8 cellular contexts compared by ENCODE assay signal in the genomic region with DNA sequence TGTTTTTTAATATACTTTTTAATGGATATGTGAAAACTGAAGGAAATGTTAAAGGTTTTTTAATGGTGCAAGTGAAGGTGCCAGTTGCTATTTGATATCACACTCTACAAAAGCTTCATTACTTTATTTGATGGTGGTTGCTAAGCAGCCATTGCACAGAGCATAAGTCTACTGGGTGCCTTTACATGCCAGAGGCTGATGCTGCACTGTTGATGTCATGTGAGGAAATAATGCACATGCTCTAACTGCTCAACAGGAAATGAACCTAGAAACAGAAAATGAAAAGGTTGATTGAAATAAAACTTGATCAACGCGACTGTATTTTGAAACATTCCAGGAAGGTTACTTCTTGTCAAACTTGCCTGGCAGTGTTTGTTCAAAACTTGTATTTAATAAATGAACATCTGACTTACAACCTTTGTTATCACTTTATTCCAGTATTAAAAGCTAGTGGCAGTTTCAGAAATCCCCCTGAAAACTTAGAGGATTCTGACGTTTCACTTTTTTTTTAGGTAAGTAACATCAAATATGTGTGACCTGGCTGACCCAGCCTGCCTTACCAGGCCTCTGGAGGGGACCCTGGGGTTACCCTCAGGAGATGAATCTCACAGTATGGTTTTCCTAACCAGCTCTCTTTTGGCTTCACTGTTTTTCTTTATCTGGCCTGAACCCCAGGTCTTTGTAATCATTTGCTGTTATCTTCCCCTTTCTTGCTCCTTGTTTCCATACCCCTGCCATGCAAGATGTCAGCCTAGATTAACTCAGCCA. TPM values are rescaled to one million over a fixed set of nuclear protein-coding genes. Genes with fewer than 3 reads are reported as not detected.
DNase-seq lines count a peak whose midpoint lies in the region; ATAC-seq and TF ChIP-seq lines count a peak whose summit lies in the region.

No MANE protein-coding gene starts in this region.

- H3K4me1 ChIP-seq in CD4-positive, alpha-beta memory T cell (ENCODE audit: insufficient read depth, low read length), result peaks cover 71% of the 10 kb centered on the region
- peaks cover 0 to 32% (median 24%) of the 10 kb centered on the region in 9 donors for H3K4me1 ChIP-seq in heart right ventricle

- intact Hi-C loops in CD4-positive, alpha-beta memory T cell (cut with micrococcal nuclease), result no loop called here
- intact Hi-C loops in heart right ventricle (cut with DNase I), result loop anchor here in 2 of 10 donors (5.0 kb wide), 2 partner anchors 93 to 103 kb away; no protein-coding TSS in a partner anchor

- peak overlapping the region; percentile 99 to 100 (median 99) for H3K27ac Mint-ChIP-seq in CD4-positive, alpha-beta memory T cell
- H3K27ac Mint-ChIP-seq in immature natural killer cell, result peak overlapping the region; percentile 12 to 100 (median 90)

- H3K9me3 Mint-ChIP-seq in CD4-positive, alpha-beta memory T cell, result peaks cover 0 to 2% (median 0%) of the 10 kb centered on the region in 8 donors
- H3K9me3 Mint-ChIP-seq in immature natural killer cell, result no peaks in the 10 kb centered on the region

- H3K4me1 Mint-ChIP-seq in CD4-positive, alpha-beta memory T cell, result peaks cover 30 to 75% (median 59%) of the 10 kb centered on the region in 4 donors
- H3K4me1 Mint-ChIP-seq in immature natural killer cell, result peaks cover 34 to 38% of the 10 kb centered on the region in 2 donors

- POLR2A ChIA-PET in CD4-positive, alpha-beta memory T cell (lab: Charles Lee; ENCODE audit: partially characterized antibody), result interaction anchor here (0.7 to 8.4 kb wide), 10 partner anchors 8 to 103 kb away, joined by 3 to 163 read pairs (median 4); partner anchors contain the start of genes CD3D, KMT2A and UBE4A

- H3K4me3 ChIP-seq in CD4-positive, alpha-beta memory T cell (ENCODE audit: low read length in 2 of 2), result peak overlapping the region in 1 of 2 donors; percentile 26
- no peak overlapping the region for H3K4me3 ChIP-seq in heart right ventricle

- H3K27me3 ChIP-seq in CD4-positive, alpha-beta memory T cell (ENCODE audit: insufficient read depth, low read length), result no peaks in the 10 kb centered on the region
- H3K27me3 ChIP-seq in heart right ventricle, result no peaks in the 10 kb centered on the region

- peaks cover 19% of the 10 kb centered on the region for H3K36me3 ChIP-seq in CD4-positive, alpha-beta memory T cell (ENCODE audit: insufficient read depth, low read length)
- H3K36me3 ChIP-seq in heart right ventricle, result peaks cover 0 to 60% (median 14%) of the 10 kb centered on the region in 9 donors

- 58 to 72% methylated on average over 3 of the region's 3 CpGs for WGBS in heart right ventricle, 2 donors

- peaks cover 14 to 42% of the 10 kb centered on the region in 2 donors for H3K36me3 Mint-ChIP-seq in CD4-positive, alpha-beta memory T cell
- H3K36me3 Mint-ChIP-seq in immature natural killer cell, result peaks cover 10 to 18% (median 13%) of the 10 kb centered on the region in 3 donors

- peak overlapping the region; percentile 53 to 99 (median 94) for H3K4me3 Mint-ChIP-seq in CD4-positive, alpha-beta memory T cell
- peak overlapping the region in 3 of 5 donors; percentile 11 to 91 (median 38) for H3K4me3 Mint-ChIP-seq in immature natural killer cell

- DNase-seq in CD4-positive, alpha-beta memory T cell, result peak; percentile 76 to 90 (median 86)
- DNase-seq in activated T-cell treated with anti-CD3 and anti-CD28 coated beads for 24 hours (ENCODE audit: low read depth) (peak; percentile 25), immature natural killer cell (peak in 2 of 3 donors; percentile 2 to 8), heart right ventricle (no peak), GOT3 (lab: John Stamatoyannopoulos, UW) (no peak), cerebellar nuclear complex (lab: John Stamatoyannopoulos, UW) (no peak), SHP77 treated with DMSO at 0.1 percent for 48 hours (lab: John Stamatoyannopoulos, UW) (no peak)

- no peaks in the 10 kb centered on the region for H3K27me3 Mint-ChIP-seq in CD4-positive, alpha-beta memory T cell
- H3K27me3 Mint-ChIP-seq in immature natural killer cell (ENCODE audit: low read depth in 3 of 3), result peaks cover 5 to 8% (median 6%) of the 10 kb centered on the region in 3 donors

- CTCF ChIA-PET in CD4-positive, alpha-beta memory T cell (lab: Charles Lee; ENCODE audit: partially characterized antibody), result interaction anchor here (0.6 to 2.1 kb wide), 6 partner anchors 12 to 104 kb away, joined by 3 to 10 read pairs (median 5); no protein-coding TSS in a partner anchor

- peak; percentile 50 for ATAC-seq in HG03175 (IDR thresholded peaks at IDR 0.05; ENCODE audit: unreplicated experiment)
- no peak for ATAC-seq in heart right ventricle

- TF ChIP-seq CTCF in heart right ventricle (IDR thresholded peaks at IDR 0.05), result no peak

- peak overlapping the region; percentile 82 for H3K27ac ChIP-seq in CD4-positive, alpha-beta memory T cell (ENCODE audit: low read depth, low read length)
- peak overlapping the region in 2 of 10 donors; percentile 6 to 94 for H3K27ac ChIP-seq in heart right ventricle

- H3K9me3 ChIP-seq in CD4-positive, alpha-beta memory T cell (ENCODE audit: control insufficient read depth in 1 of 2, low read length in 2 of 2), result no peaks in the 10 kb centered on the region
- no peaks in the 10 kb centered on the region for H3K9me3 ChIP-seq in heart right ventricle

RNA-seq across cellular contexts. Expression of gene ATP5MG, which starts 2.4 kb away (rescaled TPM):
- total RNA-seq in CD4-positive, alpha-beta memory T cell, result 100 to 1,000 TPM; 158 to 161 TPM
- 100 to 1,000 TPM; 595 to 704 TPM for polyA plus RNA-seq in CD4-positive, alpha-beta memory T cell
- polyA plus RNA-seq in immature natural killer cell, result 100 to 1,000 TPM; 448 to 825 (median 551) TPM
- 100 to 1,000 TPM; 482 to 777 (median 688) TPM for total RNA-seq in heart right ventricle
- polyA plus RNA-seq in heart right ventricle, result 100 to 1,000 TPM; 365 to 800 TPM

RNA-seq across cellular contexts. Expression of gene KMT2A, which starts 37.3 kb away (rescaled TPM):
- 100 to 1,000 TPM; 185 to 202 TPM for total RNA-seq in CD4-positive, alpha-beta memory T cell
- polyA plus RNA-seq in CD4-positive, alpha-beta memory T cell, result 10 to 100 TPM in 1 of 2 donors, 1 to 10 TPM in 1; 4.6 to 51.9 TPM
- 10 to 100 TPM in 1 of 3 donors, 1 to 10 TPM in 2; 3.2 to 22.5 (median 6.6) TPM for polyA plus RNA-seq in immature natural killer cell
- 10 to 100 TPM; 16.3 to 44.5 (median 38.9) TPM for total RNA-seq in heart right ventricle
- polyA plus RNA-seq in heart right ventricle, result 10 to 100 TPM in 1 of 2 donors, 1 to 10 TPM in 1; 4.1 to 13.8 TPM

RNA-seq across cellular contexts. Expression of gene UBE4A, which starts 39.6 kb away (rescaled TPM):
- total RNA-seq in CD4-positive, alpha-beta memory T cell, result 10 to 100 TPM; 50.3 to 52.2 TPM
- 10 to 100 TPM; 16.9 to 25.5 TPM for polyA plus RNA-seq in CD4-positive, alpha-beta memory T cell
- polyA plus RNA-seq in immature natural killer cell, result 10 to 100 TPM; 13.7 to 26.3 (median 14.1) TPM
- total RNA-seq in heart right ventricle, result 10 to 100 TPM; 38.4 to 46.4 (median 42.3) TPM
- 10 to 100 TPM; 12.7 to 22.8 TPM for polyA plus RNA-seq in heart right ventricle

RNA-seq across cellular contexts. Expression of gene CD3G, which starts 54.8 kb away (rescaled TPM):
- 100 to 1,000 TPM; 191 to 205 TPM for total RNA-seq in CD4-positive, alpha-beta memory T cell
- 100 to 1,000 TPM; 131 to 417 TPM for polyA plus RNA-seq in CD4-positive, alpha-beta memory T cell
- 10 to 100 TPM in 2 of 3 donors, 1 to 10 TPM in 1; 4.1 to 40.7 (median 10.8) TPM for polyA plus RNA-seq in immature natural killer cell
- total RNA-seq in heart right ventricle, result 1 to 10 TPM in 1 of 10 donors, under 1 TPM in 5, not detected in 4; 0.21 to 5.7 (median 0.41) TPM
- under 1 TPM in 1 of 2 donors, not detected in 1; 0.06 TPM for polyA plus RNA-seq in heart right ventricle

RNA-seq across cellular contexts. Expression of gene CD3D, which starts 56.5 kb away (rescaled TPM):
- total RNA-seq in CD4-positive, alpha-beta memory T cell, result 100 to 1,000 TPM; 338 to 343 TPM
- polyA plus RNA-seq in CD4-positive, alpha-beta memory T cell, result 1,000 to 10,000 TPM in 1 of 2 donors, 100 to 1,000 TPM in 1; 993 to 1,046 TPM
- 10 to 100 TPM; 19.8 to 97.2 (median 20.5) TPM for polyA plus RNA-seq in immature natural killer cell
- total RNA-seq in heart right ventricle, result 1 to 10 TPM in 3 of 10 donors, under 1 TPM in 2, not detected in 5; 0.31 to 6.3 (median 1.1) TPM
- under 1 TPM in 1 of 2 donors, not detected in 1; 0.54 TPM for polyA plus RNA-seq in heart right ventricle

Comparison
In these comparisons a context has a peak if more than half of its experiments do, and no peak if none do; other contexts are left out.
1. DNase-seq: peak in CD4-positive, alpha-beta memory T cell (5 of 5), activated T-cell treated with anti-CD3 and anti-CD28 coated beads for 24 hours (single experiment) and immature natural killer cell (2 of 3); none in heart right ventricle (0 of 2), GOT3 (single experiment), cerebellar nuclear complex (0 of 2) and SHP77 treated with DMSO at 0.1 percent for 48 hours (single experiment).